ENCODE assay signal across 7 cellular contexts in genomic region chr9:108848296-108848695, GRCh38. TPM values are rescaled to one million over a fixed set of nuclear protein-coding genes. Genes with fewer than 3 reads are reported as not detected.
"Had no signal": no experiment of that assay in that cellular context is flagged by ENCODE, and none has a peak within 500 bp of the region (broad histone marks: within the 10 kb centered on the region; RNA-seq: fewer than 3 reads in every experiment).

No MANE protein-coding gene starts in this region.

RNA-seq across cellular contexts. Expression of gene ACTL7B, which starts 7.5 kb away (rescaled TPM):
- total RNA-seq: LHCN-M2, MCF 10A, OCI-LY7, PC-9, Right ventricle myocardium superior, RPMI7951, SJSA1 had no signal

RNA-seq across cellular contexts. Expression of gene ACTL7A, which starts 13.8 kb away (rescaled TPM):
- total RNA-seq: LHCN-M2, MCF 10A, OCI-LY7, PC-9, Right ventricle myocardium superior, RPMI7951, SJSA1 had no signal
